Comparison of ENCODE assay signal across 9 cellular contexts in the genomic region with DNA sequence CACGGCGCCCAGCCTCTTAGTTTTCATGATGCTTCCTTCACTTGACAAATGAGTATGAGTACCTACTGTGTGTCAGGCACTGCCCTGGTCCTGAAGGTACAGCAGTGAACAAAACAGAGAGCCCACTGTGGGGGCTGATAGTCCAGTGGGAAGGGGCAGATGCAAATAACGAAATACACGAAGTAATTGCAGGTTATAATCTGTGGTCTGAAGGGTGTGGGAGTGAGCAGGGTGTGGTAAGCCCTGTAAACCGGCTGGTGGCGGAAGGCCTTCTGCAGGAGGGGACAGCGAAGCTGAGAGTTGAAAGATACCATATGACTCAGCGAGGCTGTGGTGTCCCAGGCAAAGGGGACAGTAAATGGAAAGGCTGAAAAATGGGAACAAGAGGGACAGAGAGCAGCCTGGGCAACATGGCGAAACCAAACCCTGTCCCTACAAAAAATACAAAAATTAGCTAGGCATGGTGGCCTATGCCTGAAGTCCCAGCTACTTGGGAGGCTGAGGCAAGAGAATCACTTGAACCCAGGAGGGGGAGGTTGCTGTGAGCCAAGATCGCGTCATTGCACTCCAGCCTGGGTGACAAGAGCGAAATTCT.
A peak's percentile ranks its signal among the peaks of the same experiment; 100 is the strongest.
DNase-seq lines count a peak whose midpoint lies in the region; ATAC-seq and TF ChIP-seq lines count a peak whose summit lies in the region.
"Had no signal": no experiment of that assay in that cellular context is flagged by ENCODE, and none has a peak within 500 bp of the region (broad histone marks: within the 10 kb centered on the region; RNA-seq: fewer than 3 reads in every experiment).

No MANE protein-coding gene starts in this region.

- H3K9me3 ChIP-seq in upper lobe of right lung (no peaks in the 10 kb centered on the region), testis (no peaks in the 10 kb centered on the region)

- H3K4me1 ChIP-seq in upper lobe of right lung (no peaks in the 10 kb centered on the region), testis (no peaks in the 10 kb centered on the region)

- peak overlapping the region; percentile 10; the same call in 1 of the 2 replicates for H3K27ac Mint-ChIP-seq in WTC11

- no peaks in the 10 kb centered on the region for H3K9me3 Mint-ChIP-seq in WTC11

- peaks cover 5% of the 10 kb centered on the region for H3K27me3 ChIP-seq in upper lobe of right lung
- H3K27me3 ChIP-seq in testis = no peaks in the 10 kb centered on the region

- no peak overlapping the region for H3K27ac ChIP-seq in upper lobe of right lung
- H3K27ac ChIP-seq in testis = no peak overlapping the region

- H3K36me3 Mint-ChIP-seq in WTC11 = peaks cover 15% of the 10 kb centered on the region
- H3K36me3 Mint-ChIP-seq: naive B cell had no signal

- TF ChIP-seq POLR2A in testis (IDR thresholded peaks at IDR 0.05) = no peak

- TF ChIP-seq CTCF in WTC11 (IDR thresholded peaks at IDR 0.05) (no peak), upper lobe of right lung (IDR thresholded peaks at IDR 0.05) (no peak), testis (IDR thresholded peaks at IDR 0.05) (no peak)

- H3K36me3 ChIP-seq in upper lobe of right lung (no peaks in the 10 kb centered on the region), testis (ENCODE audit: low read depth, missing control alignments) (no peaks in the 10 kb centered on the region)

- no peak overlapping the region for H3K4me3 ChIP-seq in upper lobe of right lung
- H3K4me3 ChIP-seq in testis = no peak overlapping the region

- intact Hi-C loops in upper lobe of right lung (cut with DNase I) = no loop called here
- intact Hi-C loops in testis (cut with DNase I; ENCODE audit: low total_unique reads) = no loop called here

- POLR2A ChIA-PET in WTC11 (lab: Charles Lee) = no interaction called here

- H3K27me3 Mint-ChIP-seq in WTC11 (ENCODE audit: low read depth) = no peaks in the 10 kb centered on the region

- no peaks in the 10 kb centered on the region for H3K4me1 Mint-ChIP-seq in WTC11

- DNase-seq in stimulated activated CD4-positive, alpha-beta T cell treated with anti-CD3 and anti-CD28 coated beads, Interleukin-2, amount 100 ng/mL, for 24 hours = peak; percentile 41 to 43
- DNase-seq in stimulated activated CD4-positive, alpha-beta T cell treated with anti-CD3 and anti-CD28 coated beads, Interleukin-1b, Interleukin-23, amount 100 ng/mL, for 48 hours = no peak
- DNase-seq in WTC11 (ENCODE audit: low spot score) = no peak
- DNase-seq in upper lobe of right lung = peak; percentile 72
- no peak for DNase-seq in testis
- DNase-seq: naive B cell had no signal

- ATAC-seq in HG03175 (IDR thresholded peaks at IDR 0.05; ENCODE audit: unreplicated experiment) = peak; percentile 47
- no peak for ATAC-seq in WTC11
- peak; percentile 91 for ATAC-seq in upper lobe of right lung
- ATAC-seq in HG02588 (IDR thresholded peaks at IDR 0.05; ENCODE audit: unreplicated experiment) = no peak
- ATAC-seq in HG03571 (IDR thresholded peaks at IDR 0.05; ENCODE audit: unreplicated experiment) = no peak

- CTCF ChIA-PET in WTC11 (lab: Charles Lee) = interaction anchor here (1.0 kb wide), 1 partner anchor 10 kb away, joined by 3 read pairs; no protein-coding TSS in a partner anchor

- WGBS in testis, 2 donors = 78% methylated on average over 12 of the region's 12 CpGs

- H3K4me3 Mint-ChIP-seq in WTC11 = no peak overlapping the region

TF ChIP-seq in WTC11, 78 proteins besides CTCF, POLR2A, EP300 and RAD21:
- TF ChIP-seq ATF1 (CRISPR knock-in tag; IDR thresholded peaks at IDR 0.05) = no peak
- no peak for TF ChIP-seq ZNF425 (CRISPR knock-in tag; conservative IDR thresholded peaks at IDR 0.05)
- no peak for TF ChIP-seq STAT6 (CRISPR knock-in tag; conservative IDR thresholded peaks at IDR 0.05; ENCODE audit: low read depth)
- no peak for TF ChIP-seq NR2C2 (CRISPR knock-in tag; IDR thresholded peaks at IDR 0.05)
- no peak for TF ChIP-seq ATF2 (CRISPR knock-in tag; IDR thresholded peaks at IDR 0.05; ENCODE audit: borderline replicate concordance, low read depth)
- no peak for TF ChIP-seq OVOL2 (CRISPR knock-in tag; IDR thresholded peaks at IDR 0.05; ENCODE audit: borderline replicate concordance)
- TF ChIP-seq JAZF1 (CRISPR knock-in tag; IDR thresholded peaks at IDR 0.05) = no peak
- TF ChIP-seq SMAD3 (CRISPR knock-in tag; IDR thresholded peaks at IDR 0.05; ENCODE audit: borderline replicate concordance) = no peak
- TF ChIP-seq GTF2I (CRISPR knock-in tag; conservative IDR thresholded peaks at IDR 0.05) = no peak
- no peak for TF ChIP-seq SP1 (CRISPR knock-in tag; conservative IDR thresholded peaks at IDR 0.05)

Comparison
In these comparisons a context has a peak if more than half of its experiments do, and no peak if none do; other contexts are left out.
1. DNase-seq: peak in stimulated activated CD4-positive, alpha-beta T cell treated with anti-CD3 and anti-CD28 coated beads, Interleukin-2, amount 100 ng/mL, for 24 hours (2 of 2) and upper lobe of right lung (single experiment); none in stimulated activated CD4-positive, alpha-beta T cell treated with anti-CD3 and anti-CD28 coated beads, Interleukin-1b, Interleukin-23, amount 100 ng/mL, for 48 hours (single experiment), WTC11 (single experiment) and testis (single experiment).
2. ATAC-seq: peak in HG03175 (single experiment) and upper lobe of right lung (single experiment); none in WTC11 (single experiment), HG02588 (single experiment) and HG03571 (single experiment).